ENCODE assay signal across 16 cellular contexts in the genomic region with DNA sequence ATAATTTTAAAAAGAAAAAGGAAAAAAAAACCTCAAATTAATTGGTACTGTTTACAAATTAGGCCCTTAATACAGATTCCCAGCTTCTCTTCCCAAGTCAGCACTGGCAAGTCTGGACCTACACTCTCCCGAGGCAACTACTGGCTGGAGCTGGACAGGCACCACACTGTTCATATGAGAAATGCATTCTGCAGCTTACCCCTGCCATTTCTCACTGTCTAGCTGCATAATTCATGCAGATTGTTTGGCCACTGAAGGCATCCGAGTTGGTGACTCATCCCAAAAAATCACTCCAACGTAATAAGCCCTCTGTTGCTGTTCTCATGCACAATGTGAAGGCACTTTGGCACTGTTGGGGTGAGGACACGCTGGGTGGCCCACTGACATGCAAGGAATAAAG. TPM values are rescaled to one million over a fixed set of nuclear protein-coding genes. Genes with fewer than 3 reads are reported as not detected.
DNase-seq lines count a peak whose midpoint lies in the region; ATAC-seq and TF ChIP-seq lines count a peak whose summit lies in the region.
"Had no signal": no experiment of that assay in that cellular context is flagged by ENCODE, and none has a peak within 500 bp of the region (broad histone marks: within the 10 kb centered on the region; RNA-seq: fewer than 3 reads in every experiment).

No MANE protein-coding gene starts in this region.

- CTCF ChIA-PET in AG04449 (lab: Yijun Ruan, JAX), result no interaction called here

- POLR2A ChIA-PET in AG04449 (lab: Yijun Ruan, JAX), result no interaction called here

- ATAC-seq in GM21367 (IDR thresholded peaks at IDR 0.05; ENCODE audit: unreplicated experiment) (no peak), HG03175 (IDR thresholded peaks at IDR 0.05; ENCODE audit: unreplicated experiment) (no peak)
- ATAC-seq: left colon had no signal

- H3K4me3 ChIP-seq in AG04449 (ENCODE audit: low read depth, low read length) (no peak overlapping the region), choroid plexus epithelial cell (ENCODE audit: low read depth, low read length) (no peak overlapping the region)

- DNase-seq in AG04449 (ENCODE audit: low read depth, low spot score), result peak; percentile 17
- peak; percentile 64 for DNase-seq in HCEC 1CT
- peak; percentile 46 for DNase-seq in choroid plexus epithelial cell (ENCODE audit: low read depth)
- peak; percentile 31 for DNase-seq in mucosa of gallbladder (ENCODE audit: low spot score)
- no peak for DNase-seq in T-helper 2 cell
- no peak for DNase-seq in NK-92 (lab: John Stamatoyannopoulos, UW; ENCODE audit: unreplicated experiment)
- DNase-seq: activated CD8-positive, alpha-beta memory T cell treated with anti-CD3 and anti-CD28 coated beads, Interleukin-2, amount 50 U/mL, for 4 hours; activated naive CD8-positive, alpha-beta T cell treated with anti-CD3 and anti-CD28 coated beads, Interleukin-2, amount 10 ng/mL, durations not matched to agents 7 days and 5 days; dermis blood vessel endothelial cell; glutamatergic neuron; left colon; NK-92 treated with Interleukin-12 subunit alpha and Interleukin-12 subunit beta, amount 100 ng/mL, for 24 hours; nucleus accumbens had no signal

- TF ChIP-seq CTCF in AG04449 (IDR thresholded peaks at IDR 0.05; ENCODE audit: insufficient read depth, low read length, missing control alignments) (no peak), choroid plexus epithelial cell (conservative IDR thresholded peaks at IDR 0.05; ENCODE audit: low read depth, low read length) (peak; percentile 7)

RNA-seq across cellular contexts. Expression of gene ROPN1B, which starts 45.3 kb away (rescaled TPM):
- not detected for total RNA-seq in mucosa of gallbladder
- total RNA-seq: activated naive CD8-positive, alpha-beta T cell treated with anti-CD3 and anti-CD28 coated beads, Interleukin-2, amount 10 ng/mL, durations not matched to agents 7 days and 5 days; dermis blood vessel endothelial cell; H7 had no signal

Comparison
In these comparisons a context has a peak if more than half of its experiments do, and no peak if none do; other contexts are left out.
1. DNase-seq: peak in AG04449 (single experiment), HCEC 1CT (single experiment), choroid plexus epithelial cell (single experiment) and mucosa of gallbladder (single experiment); none in T-helper 2 cell (0 of 5) and NK-92 (single experiment).